ENCODE assay signal across 8 cellular contexts in the genomic region with DNA sequence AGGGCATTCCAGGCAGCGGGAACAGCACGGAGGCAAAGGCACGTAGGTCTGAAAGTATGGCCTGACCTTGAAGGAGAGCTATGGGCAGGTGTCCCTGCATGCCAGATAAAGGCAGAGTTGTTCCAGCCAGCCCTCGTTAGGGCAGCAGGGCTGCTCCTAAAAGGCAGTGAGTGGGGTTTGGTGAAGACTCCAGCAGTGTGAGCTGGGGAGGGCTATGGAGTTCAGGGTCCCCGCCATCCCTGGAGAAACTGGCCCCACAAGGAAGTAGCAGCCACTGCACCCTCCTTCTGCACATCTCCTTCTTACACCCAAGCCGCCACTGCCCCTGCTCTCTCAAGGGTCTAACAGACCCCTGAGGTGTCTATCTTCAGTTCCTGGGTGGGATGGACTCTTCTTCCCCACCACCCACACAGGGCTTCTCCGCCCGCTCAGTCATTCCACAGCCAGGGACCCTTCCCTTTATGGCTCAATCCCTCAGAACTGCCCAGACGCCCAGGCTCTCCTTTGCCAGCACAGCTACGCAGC. TPM values are rescaled to one million over a fixed set of nuclear protein-coding genes. Genes with fewer than 3 reads are reported as not detected.
A peak's percentile ranks its signal among the peaks of the same experiment; 100 is the strongest.
DNase-seq lines count a peak whose midpoint lies in the region; ATAC-seq and TF ChIP-seq lines count a peak whose summit lies in the region.

No MANE protein-coding gene starts in this region.

- H3K4me1 ChIP-seq in gastrocnemius medialis (peaks cover 28 to 29% of the 10 kb centered on the region in 2 donors), BE2C (0 out of 2 replicates have a peak, but pooled peaks cover 4% of the 10 kb centered on the region)

- ATAC-seq in gastrocnemius medialis, result no peak
- ATAC-seq in GM21723 (IDR thresholded peaks at IDR 0.05; ENCODE audit: unreplicated experiment), result no peak

- H3K36me3 Mint-ChIP-seq in glutamatergic neuron (ENCODE audit: unreplicated experiment), result no peaks in the 10 kb centered on the region

- peaks cover 44% of the 10 kb centered on the region for H3K4me1 Mint-ChIP-seq in glutamatergic neuron (ENCODE audit: low read depth, unreplicated experiment)

- in situ Hi-C loops in gastrocnemius medialis (cut with MboI; ENCODE audit: low sequenced_read_pairs in 4 of 4), result no loop called here

- H3K27me3 Mint-ChIP-seq in glutamatergic neuron (ENCODE audit: unreplicated experiment), result peaks cover 1% of the 10 kb centered on the region

- H3K27me3 ChIP-seq in gastrocnemius medialis, result no peaks in the 10 kb centered on the region
- H3K27me3 ChIP-seq in BE2C, result no peaks in the 10 kb centered on the region

- TF ChIP-seq CTCF in GM12875 (IDR thresholded peaks at IDR 0.05; ENCODE audit: borderline replicate concordance, insufficient read depth, low read depth, low read length) (no peak), WI38 (IDR thresholded peaks at IDR 0.05; ENCODE audit: low read depth, low read length) (no peak), glutamatergic neuron (IDR thresholded peaks at IDR 0.05; ENCODE audit: partially characterized antibody, unreplicated experiment) (no peak), gastrocnemius medialis (IDR thresholded peaks at IDR 0.05 in 4 of 5, conservative IDR thresholded peaks at IDR 0.05 in 1 of 5) (no peak), BE2C (IDR thresholded peaks at IDR 0.05; ENCODE audit: low read depth, low read length) (no peak)

- no peaks in the 10 kb centered on the region for H3K9me3 ChIP-seq in gastrocnemius medialis
- no peaks in the 10 kb centered on the region for H3K9me3 ChIP-seq in BE2C

- DNase-seq in glutamatergic neuron (no peak), gastrocnemius medialis (no peak), kidney tubule cell (ENCODE audit: low spot score) (no peak), BE2C (no peak)
- DNase-seq in activated CD4-positive, alpha-beta T cell treated with anti-CD3 and anti-CD28 coated beads, Interleukin-2, amount 50 U/mL, for 1 hour, result no peak

- H3K27ac ChIP-seq in gastrocnemius medialis, result peak overlapping the region; percentile 74 to 81 (median 77)

- intact Hi-C loops in gastrocnemius medialis (cut with DNase I; ENCODE audit: low total_unique reads), result no loop called here

- peak overlapping the region; percentile 64 for H3K4me3 ChIP-seq in GM12875 (ENCODE audit: low read depth, low read length)
- peak overlapping the region; percentile 74 for H3K4me3 ChIP-seq in WI38 (ENCODE audit: low read depth, low read length)
- H3K4me3 ChIP-seq in gastrocnemius medialis, result peak overlapping the region; percentile 49 to 59 (median 56)
- no peak overlapping the region for H3K4me3 ChIP-seq in BE2C (ENCODE audit: low read depth, low read length)

- peak overlapping the region; percentile 48 for H3K27ac Mint-ChIP-seq in glutamatergic neuron (ENCODE audit: unreplicated experiment)

- no peaks in the 10 kb centered on the region for H3K36me3 ChIP-seq in gastrocnemius medialis
- H3K36me3 ChIP-seq in BE2C, result no peaks in the 10 kb centered on the region

- peaks cover 3% of the 10 kb centered on the region for H3K9me3 Mint-ChIP-seq in glutamatergic neuron (ENCODE audit: unreplicated experiment)

- no peak for TF ChIP-seq POLR2A in gastrocnemius medialis (IDR thresholded peaks at IDR 0.05)

- H3K4me3 Mint-ChIP-seq in glutamatergic neuron (ENCODE audit: unreplicated experiment), result peak overlapping the region; percentile 55

RNA-seq across cellular contexts. Expression of a gene that starts 1.4 kb away (rescaled TPM):
- 32.6 TPM for total RNA-seq in glutamatergic neuron (ENCODE audit: unreplicated experiment)
- total RNA-seq in gastrocnemius medialis, result 1 to 10 TPM; 2.8 to 5.7 (median 3.8) TPM
- 23.9 TPM for polyA plus RNA-seq in BE2C (2012; ENCODE audit: insufficient read depth, insufficient read length, low read depth)

RNA-seq across cellular contexts. Expression of a gene that starts 56.8 kb away (rescaled TPM):
- total RNA-seq in glutamatergic neuron (ENCODE audit: unreplicated experiment) (not detected), gastrocnemius medialis (10 to 100 TPM in 1 of 4 donors, 1 to 10 TPM in 1, not detected in 2; 6.3 to 15.6 TPM)
- not detected for polyA plus RNA-seq in BE2C (2012; ENCODE audit: insufficient read depth, insufficient read length, low read depth)
